In genomic region chr2:16677875-16678274, GRCh38 we compare ENCODE assay signal across 36 cellular contexts. TPM values are rescaled to one million over a fixed set of nuclear protein-coding genes. Genes with fewer than 3 reads are reported as not detected.
"Had no signal": no experiment of that assay in that cellular context is flagged by ENCODE, and none has a peak within 500 bp of the region (broad histone marks: within the 10 kb centered on the region; RNA-seq: fewer than 3 reads in every experiment).

No MANE protein-coding gene starts in this region.

- H3K36me3 ChIP-seq: MG63 had no signal

- DNase-seq: Kasumi-1, MG63, MM.1S, MV-4-11, NCI-H1048, NCI-H1092, NCI-H1092 treated with DMSO at 0.1 percent for 48 hours, NCI-H1105, NCI-H1105 treated with DMSO at 0.1 percent for 48 hours, NCI-H1417, NCI-H1417 treated with DMSO at 0.1 percent for 48 hours, NCI-H1436, NCI-H1436 treated with DMSO at 0.1 percent for 48 hours, NCI-H146, NCI-H1694, NCI-H1694 treated with DMSO at 0.1 percent for 48 hours, NCI-H187, NCI-H187 treated with DMSO at 0.1 percent for 48 hours, NCI-H1930, NCI-H2029, NCI-H2029 treated with DMSO at 0.1 percent for 48 hours, NCI-H2081, NCI-H2081 treated with DMSO at 0.1 percent for 48 hours, NCI-H2107, NCI-H2171, NCI-H2171 treated with DMSO at 0.1 percent for 48 hours, NCI-H2227 treated with DMSO at 0.1 percent for 48 hours, NCI-H226, NCI-H345, NCI-H446, NCI-H446 treated with DMSO at 0.1 percent for 48 hours, NCI-H510A, NCI-H510A treated with DMSO at 0.1 percent for 48 hours, NCI-H524, NCI-H524 treated with DMSO at 0.1 percent for 48 hours had no signal

- H3K4me3 ChIP-seq: MG63 had no signal

RNA-seq across cellular contexts. Expression of gene CYRIA, which starts 12.2 kb away (rescaled TPM):
- total RNA-seq: NCI-H460 had no signal
